ENCODE assay signal across 17 cellular contexts in genomic region chr3:115977866-115978265, GRCh38.
DNase-seq lines count a peak whose midpoint lies in the region; ATAC-seq, FAIRE-seq and TF ChIP-seq lines count a peak whose summit lies in the region.
"Had no signal": no experiment of that assay in that cellular context is flagged by ENCODE, and none has a peak within 500 bp of the region (broad histone marks: within the 10 kb centered on the region; RNA-seq: fewer than 3 reads in every experiment).

No MANE protein-coding gene starts in this region.

- H3K56ac ChIP-seq in H9 (ENCODE audit: insufficient read length, low read depth, low read length) (no peak overlapping the region), H1 (replicated peaks; ENCODE audit: insufficient read length, low read depth, low read length) (no peak overlapping the region)

- H4K91ac ChIP-seq in H9 (ENCODE audit: insufficient read length, low read depth, low read length) (no peak overlapping the region), H1 (replicated peaks; ENCODE audit: insufficient read length, low read length) (no peak overlapping the region)

- WGBS in H9 (ENCODE audit: extremely low coverage, insufficient read length, low lambda C conversion rate), result no CpG with 5 or more reads among the region's 4 CpGs
- 79% methylated on average over 4 of the region's 4 CpGs; no CpG with 5 or more reads in 1 of the 2 experiments for WGBS in H1 (ENCODE audit: extremely low coverage in 1 of 2, insufficient coverage in 1 of 2, insufficient read length in 1 of 2, insufficient replicate concordance in 2 of 2, low coverage in 1 of 2, low lambda C conversion rate in 2 of 2, missing lambda C conversion rate in 1 of 2), 2 experiments

- H2BK5ac ChIP-seq in H9 (ENCODE audit: insufficient read length, low read length) (no peak overlapping the region), H1 (ENCODE audit: low read depth, low read length) (no peak overlapping the region)

- H4K5ac ChIP-seq in H9 (ENCODE audit: insufficient read length, low read depth, low read length), result no peak overlapping the region
- no peak overlapping the region for H4K5ac ChIP-seq in H1 (ENCODE audit: insufficient read length, low read depth, low read length)

- H3K79me2 ChIP-seq in H9 (ENCODE audit: insufficient read depth, low read length), result no peaks in the 10 kb centered on the region
- H3K79me2 ChIP-seq in H1 (ENCODE audit: control insufficient read depth in 1 of 2, insufficient read depth in 2 of 2, low read length in 2 of 2), result no peaks in the 10 kb centered on the region

- H2BK20ac ChIP-seq in H9 (ENCODE audit: low read depth, low read length, poor library complexity, severe bottlenecking) (no peak overlapping the region), H1 (ENCODE audit: low read length) (no peak overlapping the region)

- H3K4me1 ChIP-seq in BE2C (no peaks in the 10 kb centered on the region), H9 (ENCODE audit: insufficient read depth, low read length) (no peaks in the 10 kb centered on the region; the same call in 1 of the 2 replicates), H1 (replicated peaks in 1 of 4; ENCODE audit: control insufficient read depth in 3 of 4, insufficient read depth in 4 of 4, low read length in 3 of 4) (0 out of 7 replicates have a peak, but pooled peaks cover 0 to 2% (median 0%) of the 10 kb centered on the region in 4 experiments)
- H3K4me1 ChIP-seq: BLaER1 treated with 17β-estradiol and CSF1 and Interleukin-3, amounts not matched to agents 10 nM and 100 nM had no signal

- H3K36me3 ChIP-seq in BE2C (no peaks in the 10 kb centered on the region), H1 (ENCODE audit: control insufficient read depth in 2 of 4, insufficient read depth in 4 of 4, low read length in 3 of 4) (no peaks in the 10 kb centered on the region)
- H3K36me3 ChIP-seq: BLaER1 treated with 17β-estradiol and CSF1 and Interleukin-3, amounts not matched to agents 10 nM and 100 nM; MG63 had no signal

- TF ChIP-seq EP300 in H1 (IDR thresholded peaks at IDR 0.05; ENCODE audit: borderline replicate concordance in 1 of 2, low read depth in 2 of 2, low read length in 2 of 2), result no peak

- H3K18ac ChIP-seq in H9 (ENCODE audit: insufficient read length, low read depth, low read length), result no peak overlapping the region
- H3K18ac ChIP-seq in H1 (ENCODE audit: extremely low read depth, low read length), result no peak overlapping the region

- H3T11ph ChIP-seq in H9 (ENCODE audit: low read length), result no peak overlapping the region

- H2BK12ac ChIP-seq in H9 (ENCODE audit: insufficient read length, low read depth, low read length), result no peak overlapping the region
- no peak overlapping the region for H2BK12ac ChIP-seq in H1 (ENCODE audit: low read depth, low read length)

- no peak overlapping the region for H4K8ac ChIP-seq in H9 (replicated peaks; ENCODE audit: insufficient read length, low read depth, low read length)
- no peak overlapping the region for H4K8ac ChIP-seq in H1 (ENCODE audit: extremely low read depth, insufficient read depth, low read length)

- no peaks in the 10 kb centered on the region for H3K79me1 ChIP-seq in H9 (ENCODE audit: insufficient read depth, low read depth, low read length, poor library complexity, severe bottlenecking)
- H3K79me1 ChIP-seq in H1 (ENCODE audit: low read depth, low read length), result no peaks in the 10 kb centered on the region

- H3K4me2 ChIP-seq in H9 (ENCODE audit: insufficient read depth, insufficient read length, low read length) (no peak overlapping the region), H1 (ENCODE audit: insufficient read depth in 1 of 2, low read depth in 2 of 2, low read length in 2 of 2) (no peak overlapping the region)
- H3K4me2 ChIP-seq: BLaER1 treated with 17β-estradiol and CSF1 and Interleukin-3, amounts not matched to agents 10 nM and 100 nM had no signal

- CTCF ChIA-PET in H1 (lab: Charles Lee; ENCODE audit: partially characterized antibody), result interaction anchor here (1.0 to 1.6 kb wide), 4 partner anchors 9 to 105 kb away, joined by 3 to 4 read pairs (median 3); no protein-coding TSS in a partner anchor

- FAIRE-seq in H1 (lab: Jason Lieb, UNC), result no peak
- FAIRE-seq: HepG2 had no signal

- no peaks in the 10 kb centered on the region for H4K20me1 ChIP-seq in H9 (ENCODE audit: control insufficient read depth, insufficient read depth, insufficient read length)
- H4K20me1 ChIP-seq in H1 (replicated peaks in 1 of 2; ENCODE audit: control insufficient read depth in 1 of 2, insufficient read depth in 2 of 2, low read length in 2 of 2), result no peaks in the 10 kb centered on the region
- H4K20me1 ChIP-seq: BLaER1 treated with 17β-estradiol and CSF1 and Interleukin-3, amounts not matched to agents 10 nM and 100 nM had no signal

- peaks cover 18 to 24% of the 10 kb centered on the region in 2 experiments for H3K4me1 Mint-ChIP-seq in H9

- H3K27me3 ChIP-seq in BE2C, result no peaks in the 10 kb centered on the region
- no peaks in the 10 kb centered on the region for H3K27me3 ChIP-seq in H9 (ENCODE audit: insufficient read depth, low read length)
- no peaks in the 10 kb centered on the region for H3K27me3 ChIP-seq in H1 (replicated peaks in 1 of 4; ENCODE audit: control insufficient read depth in 3 of 4, extremely low read depth in 1 of 4, insufficient read depth in 3 of 4, low read length in 3 of 4)
- H3K27me3 ChIP-seq: BLaER1 treated with 17β-estradiol and CSF1 and Interleukin-3, amounts not matched to agents 10 nM and 100 nM; MG63 had no signal

- H3K27ac Mint-ChIP-seq in H9, result no peak overlapping the region

- H3K27ac ChIP-seq in H9 (ENCODE audit: insufficient read length, low read depth, low read length), result no peak overlapping the region
- H3K27ac ChIP-seq in H1 (ENCODE audit: low read depth, low read length), result no peak overlapping the region
- H3K27ac ChIP-seq: BLaER1 treated with 17β-estradiol and CSF1 and Interleukin-3, amounts not matched to agents 10 nM and 100 nM; GM23248 had no signal

- TF ChIP-seq CTCF in BE2C (IDR thresholded peaks at IDR 0.05; ENCODE audit: low read depth, low read length) (peak; percentile 36), H9 (conservative IDR thresholded peaks at IDR 0.05) (peak; percentile 44; the same call in 2 of the 3 replicates), H1 (IDR thresholded peaks at IDR 0.05; ENCODE audit: control extremely low read depth in 1 of 3, insufficient read depth in 1 of 3, low read depth in 1 of 3, low read length in 3 of 3) (peak in 2 of 3 experiments; percentile 30 to 40; a peak in 2 of 4 replicates), retinal pigment epithelial cell (conservative IDR thresholded peaks at IDR 0.05; ENCODE audit: low read depth, low read length) (peak; percentile 1)

- peaks cover 2 to 5% of the 10 kb centered on the region in 2 experiments; a peak in 2 of 5 replicates for H3K9me3 Mint-ChIP-seq in H9

- H3K23me2 ChIP-seq in H9 (ENCODE audit: insufficient read length, low read depth, low read length, poor library complexity, severe bottlenecking), result no peaks in the 10 kb centered on the region
- H3K23me2 ChIP-seq in H1 (ENCODE audit: low read depth, low read length), result no peaks in the 10 kb centered on the region

- H3K23ac ChIP-seq in H9 (ENCODE audit: insufficient read length, low read depth, low read length) (no peak overlapping the region), H1 (ENCODE audit: insufficient read length) (no peak overlapping the region)

- peaks cover 0 to 10% (median 0%) of the 10 kb centered on the region in 3 experiments; a peak in 2 of 7 replicates for H3K36me3 Mint-ChIP-seq in H9 (ENCODE audit: insufficient read depth in 1 of 3, low read depth in 3 of 3)

- H3K4me3 ChIP-seq in BE2C (ENCODE audit: low read depth, low read length) (no peak overlapping the region), H1 (ENCODE audit: extremely low read depth in 1 of 4, insufficient read depth in 2 of 4, low read depth in 3 of 4, low read length in 4 of 4) (no peak overlapping the region), retinal pigment epithelial cell (ENCODE audit: low read length) (no peak overlapping the region)
- H3K4me3 ChIP-seq: BLaER1 treated with 17β-estradiol and CSF1 and Interleukin-3, amounts not matched to agents 10 nM and 100 nM; GM23248; MG63 had no signal

- H2BK15ac ChIP-seq in H9 (ENCODE audit: low read depth, low read length) (no peak overlapping the region), H1 (ENCODE audit: low read length) (no peak overlapping the region)

- H3K27me3 Mint-ChIP-seq in H9 (ENCODE audit: low read depth), result no peaks in the 10 kb centered on the region

- no peak for TF ChIP-seq RAD21 in H1 (IDR thresholded peaks at IDR 0.05 in 1 of 2, conservative IDR thresholded peaks at IDR 0.05 in 1 of 2; ENCODE audit: low read depth in 2 of 2, low read length in 2 of 2)

- H3K9me3 ChIP-seq in BE2C (no peaks in the 10 kb centered on the region), H9 (ENCODE audit: control insufficient read depth, low read depth, low read length) (no peaks in the 10 kb centered on the region), H1 (ENCODE audit: insufficient read depth in 2 of 2, low read depth in 1 of 2, low read length in 1 of 2) (no peaks in the 10 kb centered on the region; a peak in 1 of 4 replicates)
- H3K9me3 ChIP-seq: BLaER1 treated with 17β-estradiol and CSF1 and Interleukin-3, amounts not matched to agents 10 nM and 100 nM; MG63 had no signal

- POLR2A ChIA-PET in H1 (lab: Charles Lee; ENCODE audit: partially characterized antibody), result no interaction called here

- no peak overlapping the region for H2AFZ ChIP-seq in H9 (ENCODE audit: low read length)
- no peak overlapping the region for H2AFZ ChIP-seq in H1 (ENCODE audit: low read length)
- H2AFZ ChIP-seq: GM23248 had no signal

- no peak overlapping the region for H2BK120ac ChIP-seq in H9 (ENCODE audit: low read depth, low read length, poor library complexity, severe bottlenecking)
- H2BK120ac ChIP-seq in H1 (replicated peaks; ENCODE audit: low read depth, low read length), result no peak overlapping the region

- H3K4ac ChIP-seq in H9 (ENCODE audit: low read depth, low read length) (no peak overlapping the region), H1 (replicated peaks; ENCODE audit: insufficient read length, low read depth, low read length) (no peak overlapping the region)

- H2AK5ac ChIP-seq in H9 (ENCODE audit: insufficient read length, low read length) (no peak overlapping the region), H1 (ENCODE audit: low read depth, low read length) (no peak overlapping the region)

- DNase-seq in BE2C (no peak), H9 (no peak), H1 (ENCODE audit: low read depth in 1 of 2, low spot score in 2 of 2) (no peak), retinal pigment epithelial cell (ENCODE audit: low read depth) (no peak), NCI-H345 treated with DMSO at 0.1 percent for 48 hours (lab: John Stamatoyannopoulos, UW; ENCODE audit: unreplicated experiment) (no peak)
- DNase-seq in activated CD4-positive, alpha-beta T cell treated with anti-CD3 and anti-CD28 coated beads for 4 hours, result no peak
- DNase-seq: DMS153, GM23248, MG63, NCI-H1105, NCI-H187, NCI-H446 treated with DMSO at 0.1 percent for 48 hours, NCI-H774, SW 1271 had no signal

- no peak for ATAC-seq in HG03175 (IDR thresholded peaks at IDR 0.05; ENCODE audit: unreplicated experiment)
- ATAC-seq: HepG2 had no signal

- H3K9ac ChIP-seq in H9 (ENCODE audit: extremely low read depth, insufficient read length, low read length), result no peak overlapping the region
- no peak overlapping the region for H3K9ac ChIP-seq in H1 (replicated peaks in 1 of 4; ENCODE audit: extremely low read depth in 1 of 4, low read depth in 3 of 4, low read length in 3 of 4)
- H3K9ac ChIP-seq: BLaER1 treated with 17β-estradiol and CSF1 and Interleukin-3, amounts not matched to agents 10 nM and 100 nM; GM23248 had no signal

- no peak for TF ChIP-seq POLR2A in H1 (IDR thresholded peaks at IDR 0.05; ENCODE audit: control extremely low read depth in 1 of 2, low read depth in 2 of 2, low read length in 2 of 2)

- H3K14ac ChIP-seq in H9 (ENCODE audit: insufficient read depth, low read length), result no peak overlapping the region
- no peak overlapping the region for H3K14ac ChIP-seq in H1 (ENCODE audit: insufficient read length)

- H3K4me3 Mint-ChIP-seq in H9, result no peak overlapping the region
